ENCODE assay signal across 10 cellular contexts in genomic region chr1:21292503-21292990, GRCh38. TPM values are rescaled to one million over a fixed set of nuclear protein-coding genes. Genes with fewer than 3 reads are reported as not detected.
DNase-seq lines count a peak whose midpoint lies in the region; ATAC-seq and TF ChIP-seq lines count a peak whose summit lies in the region.
"Had no signal": no experiment of that assay in that cellular context is flagged by ENCODE, and none has a peak within 500 bp of the region (broad histone marks: within the 10 kb centered on the region; RNA-seq: fewer than 3 reads in every experiment).

No MANE protein-coding gene starts in this region.

- no peaks in the 10 kb centered on the region for H3K9me3 Mint-ChIP-seq in activated naive CD4-positive, alpha-beta T cell treated with anti-CD3 and anti-CD28 coated beads, Interleukin-2, amount 50 U/mL, for 72 hours

- H3K27ac ChIP-seq in heart right ventricle, result peak overlapping the region in 9 of 10 donors; percentile 47 to 92 (median 76)
- peak overlapping the region; percentile 65 for H3K27ac ChIP-seq in vagina

- ATAC-seq in heart right ventricle (peak in 3 of 8 donors; percentile 18 to 40 (median 21)), Right ventricle myocardium superior (ENCODE audit: poor library complexity) (no peak), GM18858 (IDR thresholded peaks at IDR 0.05; ENCODE audit: unreplicated experiment) (no peak)
- ATAC-seq in activated naive CD4-positive, alpha-beta T cell treated with anti-CD3 and anti-CD28 coated beads, Interleukin-2, amount 50 U/mL, for 72 hours, result no peak

- WGBS in heart right ventricle, 2 donors, result 77 to 81% methylated on average over 3 of the region's 3 CpGs

- TF ChIP-seq POLR2A in vagina (IDR thresholded peaks at IDR 0.05) (no peak), erythroblast (IDR thresholded peaks at IDR 0.05; ENCODE audit: low read length) (no peak)

- peak in 1 of 9 donors; percentile 8 for TF ChIP-seq CTCF in heart right ventricle (IDR thresholded peaks at IDR 0.05)
- TF ChIP-seq CTCF in vagina (IDR thresholded peaks at IDR 0.05), result no peak

- H3K27me3 ChIP-seq in heart right ventricle (no peaks in the 10 kb centered on the region), mononuclear cell (ENCODE audit: insufficient read depth, low read length) (no peaks in the 10 kb centered on the region), vagina (no peaks in the 10 kb centered on the region)

- DNase-seq in heart right ventricle (no peak), Right ventricle myocardium superior (no peak), vagina (ENCODE audit: extremely low spot score in 2 of 2) (no peak), erythroblast (lab: John Stamatoyannopoulos, UW) (no peak)
- no peak for DNase-seq in activated naive CD4-positive, alpha-beta T cell treated with anti-CD3 and anti-CD28 coated beads, Interleukin-2, amount 50 U/mL, for 72 hours (ENCODE audit: low spot score in 2 of 2)
- no peak for DNase-seq in stimulated activated CD4-positive, alpha-beta T cell treated with anti-CD3 and anti-CD28 coated beads, Interleukin-4, amount 100 ng/mL, for 1 hour
- DNase-seq: NCI-H2081, SIG-M5 had no signal

- intact Hi-C loops in heart right ventricle (cut with DNase I) (loop anchor here in 2 of 10 donors (5.0 kb wide), 2 partner anchors 40 to 45 kb away; no protein-coding TSS in a partner anchor), Right ventricle myocardium superior (cut with DNase I) (no loop called here), vagina (cut with DNase I) (no loop called here)

- H3K4me3 ChIP-seq in heart right ventricle, result no peak overlapping the region
- H3K4me3 ChIP-seq in mononuclear cell (ENCODE audit: low read length), result peak overlapping the region; percentile 25
- H3K4me3 ChIP-seq in vagina, result no peak overlapping the region

- H3K27ac Mint-ChIP-seq in activated naive CD4-positive, alpha-beta T cell treated with anti-CD3 and anti-CD28 coated beads, Interleukin-2, amount 50 U/mL, for 72 hours, result peak overlapping the region; percentile 98

- H3K9me3 ChIP-seq in heart right ventricle (no peaks in the 10 kb centered on the region), mononuclear cell (ENCODE audit: low read depth, low read length) (no peaks in the 10 kb centered on the region), vagina (no peaks in the 10 kb centered on the region)

- peaks cover 6 to 7% of the 10 kb centered on the region in 2 donors for H3K36me3 Mint-ChIP-seq in activated naive CD4-positive, alpha-beta T cell treated with anti-CD3 and anti-CD28 coated beads, Interleukin-2, amount 50 U/mL, for 72 hours

- H3K36me3 ChIP-seq in heart right ventricle (peaks cover 0 to 1% (median 0%) of the 10 kb centered on the region in 9 donors), vagina (no peaks in the 10 kb centered on the region)

- peaks cover 7 to 90% (median 49%) of the 10 kb centered on the region in 9 donors for H3K4me1 ChIP-seq in heart right ventricle
- H3K4me1 ChIP-seq in mononuclear cell (ENCODE audit: insufficient read depth, low read length), result peaks cover 91% of the 10 kb centered on the region
- peaks cover 79% of the 10 kb centered on the region for H3K4me1 ChIP-seq in vagina

RNA-seq across cellular contexts. Expression of gene ECE1, which starts 2.3 kb away (rescaled TPM):
- 10 to 100 TPM; 30.6 to 81.8 (median 53.1) TPM for total RNA-seq in heart right ventricle
- 10 to 100 TPM; 41.4 to 44.7 TPM for polyA plus RNA-seq in heart right ventricle
- total RNA-seq in Right ventricle myocardium superior, result 45.3 TPM
- total RNA-seq in activated naive CD4-positive, alpha-beta T cell treated with anti-CD3 and anti-CD28 coated beads, Interleukin-2, amount 50 U/mL, for 72 hours, result 100 to 1,000 TPM; 111 to 118 TPM
- total RNA-seq in mononuclear cell, result 72.4 TPM
- 93.8 TPM for total RNA-seq in vagina
